ENCODE assay signal across 8 cellular contexts in genomic region chr3:36707623-36708409, GRCh38. TPM values are rescaled to one million over a fixed set of nuclear protein-coding genes. Genes with fewer than 3 reads are reported as not detected.
DNase-seq lines count a peak whose midpoint lies in the region; ATAC-seq and TF ChIP-seq lines count a peak whose summit lies in the region.

No MANE protein-coding gene starts in this region.

- DNase-seq in MCF 10A (ENCODE audit: unreplicated experiment) = peak; percentile 76
- DNase-seq in breast epithelium (ENCODE audit: low spot score in 2 of 2) = no peak
- peak; percentile 17 for DNase-seq in amniotic stem cell (lab: John Stamatoyannopoulos, UW)
- DNase-seq in stimulated activated naive CD8-positive, alpha-beta T cell treated with anti-CD3 and anti-CD28 coated beads, Interleukin-15, Interleukin-2, amounts not matched to agents 100 U/mL and 50 U/mL, for 24 hours = no peak
- DNase-seq in activated CD8-positive, alpha-beta memory T cell treated with anti-CD3 and anti-CD28 coated beads, Interleukin-2, amount 10 ng/mL, durations not matched to agents 7 days and 5 days = no peak
- no peak for DNase-seq in adrenal gland

- TF ChIP-seq POLR2A in breast epithelium (IDR thresholded peaks at IDR 0.05) (no peak), adrenal gland (IDR thresholded peaks at IDR 0.05) (no peak)

- H3K9me3 ChIP-seq in breast epithelium = no peaks in the 10 kb centered on the region
- no peaks in the 10 kb centered on the region for H3K9me3 ChIP-seq in adrenal gland (replicated peaks in 1 of 3)

- H3K27me3 ChIP-seq in breast epithelium = no peaks in the 10 kb centered on the region
- no peaks in the 10 kb centered on the region for H3K27me3 ChIP-seq in adrenal gland

- BruUV-seq in MCF 10A (replicated peaks; lab: Mats Ljungman, UMichigan) = no TSS peak

- TF ChIP-seq CTCF in MCF 10A (IDR thresholded peaks at IDR 0.05; ENCODE audit: unreplicated experiment) = peak; percentile 30
- TF ChIP-seq CTCF in breast epithelium (IDR thresholded peaks at IDR 0.05) = no peak
- TF ChIP-seq CTCF in adrenal gland (IDR thresholded peaks at IDR 0.05) = peak in 1 of 6 experiments; percentile 9

- H3K36me3 Mint-ChIP-seq in MCF 10A (ENCODE audit: insufficient read depth, unreplicated experiment) = no peaks in the 10 kb centered on the region
- H3K36me3 Mint-ChIP-seq in activated CD8-positive, alpha-beta memory T cell treated with anti-CD3 and anti-CD28 coated beads, Interleukin-2, amount 10 ng/mL, durations not matched to agents 7 days and 5 days = no peaks in the 10 kb centered on the region

- H3K4me3 ChIP-seq in breast epithelium = no peak overlapping the region
- no peak overlapping the region for H3K4me3 ChIP-seq in adrenal gland

- no peaks in the 10 kb centered on the region for H3K4me1 ChIP-seq in breast epithelium
- H3K4me1 ChIP-seq in adrenal gland (replicated peaks in 1 of 2) = no peaks in the 10 kb centered on the region

- POLR2A ChIA-PET in MCF 10A (lab: Yijun Ruan, JAX) = interaction anchor here (0.7 kb wide), 1 partner anchor 10 kb away, joined by 3 read pairs; no protein-coding TSS in a partner anchor

- peaks cover 6% of the 10 kb centered on the region for H3K4me1 Mint-ChIP-seq in MCF 10A (ENCODE audit: insufficient read depth, unreplicated experiment)
- H3K4me1 Mint-ChIP-seq in activated CD8-positive, alpha-beta memory T cell treated with anti-CD3 and anti-CD28 coated beads, Interleukin-2, amount 10 ng/mL, durations not matched to agents 7 days and 5 days = peaks cover 2% of the 10 kb centered on the region

- H3K27ac Mint-ChIP-seq in MCF 10A (ENCODE audit: low read depth, unreplicated experiment) = no peak overlapping the region
- H3K27ac Mint-ChIP-seq in activated CD8-positive, alpha-beta memory T cell treated with anti-CD3 and anti-CD28 coated beads, Interleukin-2, amount 10 ng/mL, durations not matched to agents 7 days and 5 days = no peak overlapping the region

- H3K9me3 Mint-ChIP-seq in MCF 10A (ENCODE audit: unreplicated experiment) = no peaks in the 10 kb centered on the region
- H3K9me3 Mint-ChIP-seq in activated CD8-positive, alpha-beta memory T cell treated with anti-CD3 and anti-CD28 coated beads, Interleukin-2, amount 10 ng/mL, durations not matched to agents 7 days and 5 days (ENCODE audit: low read depth) = no peaks in the 10 kb centered on the region

- H3K4me3 Mint-ChIP-seq in MCF 10A (ENCODE audit: unreplicated experiment) = no peak overlapping the region
- H3K4me3 Mint-ChIP-seq in activated CD8-positive, alpha-beta memory T cell treated with anti-CD3 and anti-CD28 coated beads, Interleukin-2, amount 10 ng/mL, durations not matched to agents 7 days and 5 days = no peak overlapping the region

- ATAC-seq in HG03442 (IDR thresholded peaks at IDR 0.05; ENCODE audit: unreplicated experiment) (peak; percentile 94), HG03097 (IDR thresholded peaks at IDR 0.05; ENCODE audit: low FRiP score, unreplicated experiment) (no peak)
- peak; percentile 55 for ATAC-seq in stimulated activated naive CD8-positive, alpha-beta T cell treated with anti-CD3 and anti-CD28 coated beads, Interleukin-15, Interleukin-2, amounts not matched to agents 100 U/mL and 50 U/mL, for 24 hours
- no peak for ATAC-seq in activated CD8-positive, alpha-beta memory T cell treated with anti-CD3 and anti-CD28 coated beads, Interleukin-2, amount 10 ng/mL, durations not matched to agents 7 days and 5 days

- H3K27ac ChIP-seq in breast epithelium (no peak overlapping the region), adrenal gland (no peak overlapping the region)

- H3K27me3 Mint-ChIP-seq in MCF 10A (ENCODE audit: insufficient read depth, unreplicated experiment) = no peaks in the 10 kb centered on the region
- no peaks in the 10 kb centered on the region for H3K27me3 Mint-ChIP-seq in activated CD8-positive, alpha-beta memory T cell treated with anti-CD3 and anti-CD28 coated beads, Interleukin-2, amount 10 ng/mL, durations not matched to agents 7 days and 5 days

- CTCF ChIA-PET in MCF 10A (lab: Yijun Ruan, JAX) = interaction anchor here (0.6 to 2.1 kb wide), 10 partner anchors 9 to 1170 kb away, joined by 3 to 13 read pairs (median 3); no protein-coding TSS in a partner anchor
- CTCF ChIA-PET in activated CD8-positive, alpha-beta memory T cell treated with anti-CD3 and anti-CD28 coated beads, Interleukin-2, amount 10 ng/mL, durations not matched to agents 7 days and 5 days (lab: Charles Lee) = no interaction called here

- intact Hi-C loops in MCF 10A (cut with micrococcal nuclease) = loop anchor here (10.0 kb wide), 1 partner anchor 443 kb away; no protein-coding TSS in a partner anchor
- intact Hi-C loops in breast epithelium (cut with DNase I; ENCODE audit: low total_unique reads) = loop anchor here (10.0 kb wide), 1 partner anchor 333 kb away; no protein-coding TSS in a partner anchor
- intact Hi-C loops in adrenal gland (cut with DNase I) = loop anchor here in 1 of 2 donors (10.0 kb wide), 1 partner anchor 743 kb away; no protein-coding TSS in a partner anchor

- WGBS in adrenal gland, 4 donors = 38 to 49% (median 49%) methylated on average over 6 of the region's 6 CpGs

- H3K36me3 ChIP-seq in breast epithelium = no peaks in the 10 kb centered on the region
- H3K36me3 ChIP-seq in adrenal gland (replicated peaks in 1 of 2) = no peaks in the 10 kb centered on the region

RNA-seq across cellular contexts. Expression of gene DCLK3, which starts 56.5 kb away (rescaled TPM):
- not detected in 2 replicates for total RNA-seq in MCF 10A (2022)
- total RNA-seq in breast epithelium = under 1 TPM in 1 of 3 donors, not detected in 2; 0.16 TPM
- not detected for total RNA-seq in activated CD8-positive, alpha-beta memory T cell treated with anti-CD3 and anti-CD28 coated beads, Interleukin-2, amount 10 ng/mL, durations not matched to agents 7 days and 5 days
- total RNA-seq in adrenal gland = under 1 TPM in 2 of 8 donors, not detected in 6; under 0.01 to 0.28 TPM
- polyA plus RNA-seq in adrenal gland = under 1 TPM; 0.05 to 0.16 (median 0.13) TPM

Comparison
In these comparisons a context has a peak if more than half of its experiments do, and no peak if none do; other contexts are left out.
1. DNase-seq: peak in MCF 10A (single experiment) and amniotic stem cell (single experiment); none in breast epithelium (0 of 2), stimulated activated naive CD8-positive, alpha-beta T cell treated with anti-CD3 and anti-CD28 coated beads, Interleukin-15, Interleukin-2, amounts not matched to agents 100 U/mL and 50 U/mL, for 24 hours (single experiment), activated CD8-positive, alpha-beta memory T cell treated with anti-CD3 and anti-CD28 coated beads, Interleukin-2, amount 10 ng/mL, durations not matched to agents 7 days and 5 days (single experiment) and adrenal gland (0 of 7).
2. ATAC-seq: peak in HG03442 (single experiment) and stimulated activated naive CD8-positive, alpha-beta T cell treated with anti-CD3 and anti-CD28 coated beads, Interleukin-15, Interleukin-2, amounts not matched to agents 100 U/mL and 50 U/mL, for 24 hours (single experiment); none in activated CD8-positive, alpha-beta memory T cell treated with anti-CD3 and anti-CD28 coated beads, Interleukin-2, amount 10 ng/mL, durations not matched to agents 7 days and 5 days (single experiment) and HG03097 (single experiment).